28 cellular contexts compared by ENCODE assay signal in the genomic region with DNA sequence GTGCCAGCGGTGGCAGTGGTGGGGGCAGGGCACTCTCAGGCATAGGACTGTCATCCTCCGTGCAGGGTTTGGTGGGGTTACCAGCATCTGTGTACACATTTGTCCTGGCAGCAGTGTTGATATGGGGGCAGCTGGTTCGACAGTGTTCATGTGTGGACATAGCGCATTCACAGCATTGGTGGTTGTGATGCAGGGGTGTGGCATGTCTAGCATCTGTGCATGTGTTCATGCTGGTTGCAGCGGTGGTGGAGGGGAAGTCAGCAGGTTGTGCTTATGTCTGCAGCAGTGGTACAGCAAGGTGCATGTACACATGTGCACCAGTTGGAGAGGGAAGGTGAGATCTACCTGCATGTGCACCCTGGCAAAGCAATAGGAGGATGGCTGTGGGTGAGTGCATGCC.
"Had no signal": no experiment of that assay in that cellular context is flagged by ENCODE, and none has a peak within 500 bp of the region (broad histone marks: within the 10 kb centered on the region; RNA-seq: fewer than 3 reads in every experiment).

No MANE protein-coding gene starts in this region.

- H3K4me3 ChIP-seq: stomach, suprapubic skin, testis, thoracic aorta, thyroid gland, tibial artery, tibial nerve, transverse colon, upper lobe of left lung, upper lobe of right lung, uterus, vagina had no signal

- H3K27ac ChIP-seq: stomach, suprapubic skin, testis, thoracic aorta, thyroid gland, tibial artery, tibial nerve, transverse colon, upper lobe of left lung, upper lobe of right lung, uterus, vagina had no signal

- H3K36me3 Mint-ChIP-seq: stimulated activated memory B cell treated with anti-CD40 and anti-IgM and Interleukin-4, amounts not matched to agents 10 μg/mL and 1 μg/mL and 100 μg/mL, for 72 hours; stimulated activated naive B cell treated with anti-CD40 and anti-IgM and Interleukin-4, amounts not matched to agents 10 μg/mL and 1 μg/mL and 100 μg/mL, for 72 hours; type B pancreatic cell had no signal

- H3K4me1 Mint-ChIP-seq: stimulated activated effector memory CD8-positive, alpha-beta T cell treated with anti-CD3 and anti-CD28 coated beads, Interleukin-12 subunit alpha, Interleukin-12 subunit beta, amount 100 ng/mL, for 72 hours; stimulated activated memory B cell treated with anti-CD40 and anti-IgM and Interleukin-4, amounts not matched to agents 10 μg/mL and 1 μg/mL and 100 μg/mL, for 72 hours; stimulated activated naive B cell treated with anti-CD40 and anti-IgM and Interleukin-4, amounts not matched to agents 10 μg/mL and 1 μg/mL and 100 μg/mL, for 72 hours; stimulated activated naive CD8-positive, alpha-beta T cell treated with anti-CD3 and anti-CD28 coated beads, Interleukin-15, amount 100 ng/mL, for 72 hours had no signal

- DNase-seq: stimulated activated CD4-positive, alpha-beta T cell treated with anti-CD3 and anti-CD28 coated beads, Interleukin-2, amount 100 ng/mL, for 48 hours; stimulated activated CD4-positive, alpha-beta T cell treated with anti-CD3 and anti-CD28 coated beads, Interleukin-4, amount 100 ng/mL, for 1 hour; stimulated activated CD4-positive, alpha-beta T cell treated with anti-CD3 and anti-CD28 coated beads, Interleukin-4, amount 100 ng/mL, for 24 hours; stimulated activated CD4-positive, alpha-beta T cell treated with anti-CD3 and anti-CD28 coated beads, Interleukin-4, amount 100 ng/mL, for 4 hours; stimulated activated CD8-positive, alpha-beta memory T cell treated with anti-CD3 and anti-CD28 coated beads, Interleukin-4, amount 100 ng/mL, for 48 hours; stimulated activated naive B cell treated with anti-CD40 and anti-IgM and Interleukin-4, amounts not matched to agents 10 μg/mL and 1 μg/mL and 100 μg/mL, for 72 hours; stimulated activated naive CD4-positive, alpha-beta T cell; stimulated activated naive CD4-positive, alpha-beta T cell treated with Interleukin-2 at 50 U/mL for 16 hours; stimulated activated naive CD8-positive, alpha-beta T cell treated with anti-CD3 and anti-CD28 coated beads, Interleukin-15, amount 100 ng/mL, for 72 hours; stimulated activated naive CD8-positive, alpha-beta T cell treated with anti-CD3 and anti-CD28 coated beads, Interleukin-15, Interleukin-2, amounts not matched to agents 100 U/mL and 50 U/mL, for 24 hours; stomach; substantia nigra; testis; tibial artery; transverse colon; trophoblast cell; upper lobe of left lung; upper lobe of right lung; uterus had no signal

- H3K9me3 ChIP-seq: stomach, suprapubic skin, testis, thoracic aorta, thyroid gland, tibial artery, tibial nerve, transverse colon, upper lobe of left lung, upper lobe of right lung, uterus, vagina had no signal

- H3K27me3 Mint-ChIP-seq: type B pancreatic cell had no signal

- H3K4me3 Mint-ChIP-seq: stimulated activated effector memory CD8-positive, alpha-beta T cell treated with anti-CD3 and anti-CD28 coated beads, Interleukin-12 subunit alpha, Interleukin-12 subunit beta, amount 100 ng/mL, for 72 hours; stimulated activated memory B cell treated with anti-CD40 and anti-IgM and Interleukin-4, amounts not matched to agents 10 μg/mL and 1 μg/mL and 100 μg/mL, for 72 hours; stimulated activated naive B cell treated with anti-CD40 and anti-IgM and Interleukin-4, amounts not matched to agents 10 μg/mL and 1 μg/mL and 100 μg/mL, for 72 hours; stimulated activated naive CD8-positive, alpha-beta T cell treated with anti-CD3 and anti-CD28 coated beads, Interleukin-15, amount 100 ng/mL, for 72 hours; stimulated activated naive CD8-positive, alpha-beta T cell treated with anti-CD3 and anti-CD28 coated beads, Interleukin-15, Interleukin-2, amounts not matched to agents 100 ng/mL and 50 ng/mL, for 24 hours; type B pancreatic cell had no signal

- ATAC-seq: stimulated activated effector memory CD8-positive, alpha-beta T cell treated with anti-CD3 and anti-CD28 coated beads, Interleukin-12 subunit alpha, Interleukin-12 subunit beta, amount 100 ng/mL, for 72 hours; stimulated activated memory B cell treated with anti-CD40 and anti-IgM and Interleukin-4, amounts not matched to agents 10 μg/mL and 1 μg/mL and 100 μg/mL, for 72 hours; stimulated activated naive B cell treated with anti-CD40 and anti-IgM and Interleukin-4, amounts not matched to agents 10 μg/mL and 1 μg/mL and 100 μg/mL, for 72 hours; stimulated activated naive CD8-positive, alpha-beta T cell treated with anti-CD3 and anti-CD28 coated beads, Interleukin-15, amount 100 ng/mL, for 72 hours; stimulated activated naive CD8-positive, alpha-beta T cell treated with anti-CD3 and anti-CD28 coated beads, Interleukin-15, Interleukin-2, amounts not matched to agents 100 U/mL and 50 U/mL, for 24 hours; upper lobe of right lung had no signal

- H3K36me3 ChIP-seq: stomach, suprapubic skin, thoracic aorta, thyroid gland, tibial artery, tibial nerve, transverse colon, upper lobe of left lung, upper lobe of right lung, uterus, vagina had no signal

- H3K9me3 Mint-ChIP-seq: stimulated activated effector memory CD8-positive, alpha-beta T cell treated with anti-CD3 and anti-CD28 coated beads, Interleukin-12 subunit alpha, Interleukin-12 subunit beta, amount 100 ng/mL, for 72 hours; stimulated activated memory B cell treated with anti-CD40 and anti-IgM and Interleukin-4, amounts not matched to agents 10 μg/mL and 1 μg/mL and 100 μg/mL, for 72 hours; stimulated activated naive B cell treated with anti-CD40 and anti-IgM and Interleukin-4, amounts not matched to agents 10 μg/mL and 1 μg/mL and 100 μg/mL, for 72 hours; stimulated activated naive CD8-positive, alpha-beta T cell treated with anti-CD3 and anti-CD28 coated beads, Interleukin-15, amount 100 ng/mL, for 72 hours; stimulated activated naive CD8-positive, alpha-beta T cell treated with anti-CD3 and anti-CD28 coated beads, Interleukin-15, Interleukin-2, amounts not matched to agents 100 ng/mL and 50 ng/mL, for 24 hours had no signal

- H3K27me3 ChIP-seq: suprapubic skin, testis, thyroid gland, tibial artery, tibial nerve, transverse colon, upper lobe of left lung, upper lobe of right lung, uterus, vagina had no signal

- H3K4me1 ChIP-seq: stomach, suprapubic skin, testis, thyroid gland, tibial artery, tibial nerve, transverse colon, upper lobe of left lung, upper lobe of right lung, uterus, vagina had no signal

- H3K27ac Mint-ChIP-seq: stimulated activated effector memory CD8-positive, alpha-beta T cell treated with anti-CD3 and anti-CD28 coated beads, Interleukin-12 subunit alpha, Interleukin-12 subunit beta, amount 100 ng/mL, for 72 hours; stimulated activated memory B cell treated with anti-CD40 and anti-IgM and Interleukin-4, amounts not matched to agents 10 μg/mL and 1 μg/mL and 100 μg/mL, for 72 hours; stimulated activated naive B cell treated with anti-CD40 and anti-IgM and Interleukin-4, amounts not matched to agents 10 μg/mL and 1 μg/mL and 100 μg/mL, for 72 hours; stimulated activated naive CD8-positive, alpha-beta T cell treated with anti-CD3 and anti-CD28 coated beads, Interleukin-15, amount 100 ng/mL, for 72 hours; stimulated activated naive CD8-positive, alpha-beta T cell treated with anti-CD3 and anti-CD28 coated beads, Interleukin-15, Interleukin-2, amounts not matched to agents 100 ng/mL and 50 ng/mL, for 24 hours; type B pancreatic cell had no signal
